In genomic region chr4:20337261-20337664, GRCh38 we compare ENCODE assay signal across 24 cellular contexts.
DNase-seq lines count a peak whose midpoint lies in the region; ATAC-seq lines count a peak whose summit lies in the region.
"Had no signal": no experiment of that assay in that cellular context is flagged by ENCODE, and none has a peak within 500 bp of the region (broad histone marks: within the 10 kb centered on the region; RNA-seq: fewer than 3 reads in every experiment).

No MANE protein-coding gene starts in this region.

- ATAC-seq in GM18907 (IDR thresholded peaks at IDR 0.05; ENCODE audit: unreplicated experiment) (no peak), GM18867 (IDR thresholded peaks at IDR 0.05; ENCODE audit: unreplicated experiment) (no peak)
- ATAC-seq: heart right ventricle; pancreas; stimulated activated naive CD8-positive, alpha-beta T cell treated with anti-CD3 and anti-CD28 coated beads, Interleukin-15, amount 100 ng/mL, for 72 hours had no signal

- DNase-seq in NCI-H1417 (lab: John Stamatoyannopoulos, UW) (peak in 2 of 3 experiments; percentile 12 to 45), NCI-H1417 treated with DMSO at 0.1 percent for 48 hours (lab: John Stamatoyannopoulos, UW) (no peak), RPMI7951 (ENCODE audit: low read depth) (peak; percentile 36), glomerular visceral epithelial cell (ENCODE audit: extremely low spot score) (peak; percentile 16)
- no peak for DNase-seq in NK-92 treated with Interleukin-12 subunit alpha and Interleukin-12 subunit beta, amount 100 ng/mL, for 24 hours (lab: John Stamatoyannopoulos, UW)
- no peak for DNase-seq in stimulated activated CD4-positive, alpha-beta T cell treated with anti-CD3 and anti-CD28 coated beads, Interleukin-2, amount 100 ng/mL, for 24 hours
- DNase-seq: activated CD4-positive, alpha-beta T cell treated with anti-CD3 and anti-CD28 coated beads, Interleukin-2, amount 50 U/mL, for 1 hour; activated gamma-delta T cell treated with Interleukin-2 at 50 U/mL for 16 hours; amniotic stem cell; Calu3; cerebellar nuclear complex; effector memory CD4-positive, alpha-beta T cell; GOT3; heart right ventricle; immature natural killer cell; NCI-H1694; pancreas; RPMI8226; sigmoid colon; stimulated activated naive CD8-positive, alpha-beta T cell treated with anti-CD3 and anti-CD28 coated beads, Interleukin-15, amount 100 ng/mL, for 72 hours; SW 1271; trophoblast cell had no signal

Comparison
In these comparisons a context has a peak if more than half of its experiments do, and no peak if none do; other contexts are left out.
1. DNase-seq: peak in NCI-H1417 (2 of 3), RPMI7951 (single experiment) and glomerular visceral epithelial cell (single experiment); none in NCI-H1417 treated with DMSO at 0.1 percent for 48 hours (single experiment), NK-92 treated with Interleukin-12 subunit alpha and Interleukin-12 subunit beta, amount 100 ng/mL, for 24 hours (single experiment) and stimulated activated CD4-positive, alpha-beta T cell treated with anti-CD3 and anti-CD28 coated beads, Interleukin-2, amount 100 ng/mL, for 24 hours (0 of 2).